18 cellular contexts compared by ENCODE assay signal in the genomic region with DNA sequence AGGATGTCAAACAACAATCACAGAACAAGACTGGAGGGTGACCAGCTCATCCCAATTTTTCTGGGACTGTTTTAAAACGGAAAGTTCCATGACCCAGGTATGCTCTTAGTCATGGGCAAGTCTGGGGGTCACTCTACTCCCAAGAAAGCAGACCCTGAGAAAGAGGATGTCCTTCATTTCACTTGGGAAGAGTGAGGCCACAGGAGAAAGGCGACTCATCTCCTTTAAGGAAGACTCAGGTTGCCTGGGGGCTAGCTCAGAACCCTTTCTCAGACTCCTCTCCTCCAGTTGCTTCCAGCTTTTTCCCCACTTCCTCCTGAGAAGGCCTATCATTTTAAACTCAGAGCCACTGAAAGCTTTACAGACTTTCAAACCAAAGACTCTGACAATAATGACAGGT.
"Had no signal": no experiment of that assay in that cellular context is flagged by ENCODE, and none has a peak within 500 bp of the region (broad histone marks: within the 10 kb centered on the region; RNA-seq: fewer than 3 reads in every experiment).

No MANE protein-coding gene starts in this region.

- H3K4me3 Mint-ChIP-seq: central memory CD8-positive, alpha-beta T cell; endodermal cell; nephron had no signal

- H3K36me3 ChIP-seq: neutrophil, ovary, prostate gland, thyroid gland had no signal

- H3K27ac Mint-ChIP-seq: activated naive CD4-positive, alpha-beta T cell treated with anti-CD3 and anti-CD28 coated beads, Interleukin-2, amount 50 U/mL, for 72 hours; nephron had no signal

- H3K9me3 Mint-ChIP-seq: activated naive CD4-positive, alpha-beta T cell treated with anti-CD3 and anti-CD28 coated beads, Interleukin-2, amount 50 U/mL, for 72 hours; central memory CD8-positive, alpha-beta T cell; endodermal cell; nephron had no signal

- H3K9me3 ChIP-seq: neutrophil, ovary, prostate gland, thyroid gland had no signal

- H3K36me3 Mint-ChIP-seq: activated naive CD4-positive, alpha-beta T cell treated with anti-CD3 and anti-CD28 coated beads, Interleukin-2, amount 50 U/mL, for 72 hours had no signal

- H3K4me1 ChIP-seq: thyroid gland had no signal

- H3K27me3 ChIP-seq: ovary, thyroid gland had no signal

- H3K4me1 Mint-ChIP-seq: central memory CD8-positive, alpha-beta T cell; nephron had no signal

- ATAC-seq: activated naive CD4-positive, alpha-beta T cell treated with anti-CD3 and anti-CD28 coated beads, Interleukin-2, amount 50 U/mL, for 72 hours; left ventricle myocardium superior had no signal

- H3K27ac ChIP-seq: neutrophil, ovary, prostate gland, thyroid gland had no signal

- H3K4me3 ChIP-seq: coronary artery, ovary, prostate gland, thyroid gland had no signal

- DNase-seq: activated T-cell treated with anti-CD3 and anti-CD28 coated beads, Interleukin-2, amount 50 U/mL, for 1 hour; aorta; endodermal cell; foreskin melanocyte; glutamatergic neuron; left ventricle myocardium superior; ovary; stimulated activated CD4-positive, alpha-beta T cell treated with anti-CD3 and anti-CD28 coated beads, Interleukin-4, amount 100 ng/mL, for 24 hours; stimulated activated naive CD4-positive, alpha-beta T cell treated with Interleukin-2 at 50 U/mL for 16 hours; T-helper 1 cell; T-helper 9 cell; thyroid gland had no signal
